In genomic region chr1:214372092-214372491, GRCh38 we compare ENCODE assay signal across 1 cellular context.
TF ChIP-seq lines count a peak whose summit lies in the region.

No MANE protein-coding gene starts in this region.

TF ChIP-seq in WTC11, 78 proteins besides CTCF, POLR2A, EP300 and RAD21 (continued from another document):
- TF ChIP-seq, protein P1, sequence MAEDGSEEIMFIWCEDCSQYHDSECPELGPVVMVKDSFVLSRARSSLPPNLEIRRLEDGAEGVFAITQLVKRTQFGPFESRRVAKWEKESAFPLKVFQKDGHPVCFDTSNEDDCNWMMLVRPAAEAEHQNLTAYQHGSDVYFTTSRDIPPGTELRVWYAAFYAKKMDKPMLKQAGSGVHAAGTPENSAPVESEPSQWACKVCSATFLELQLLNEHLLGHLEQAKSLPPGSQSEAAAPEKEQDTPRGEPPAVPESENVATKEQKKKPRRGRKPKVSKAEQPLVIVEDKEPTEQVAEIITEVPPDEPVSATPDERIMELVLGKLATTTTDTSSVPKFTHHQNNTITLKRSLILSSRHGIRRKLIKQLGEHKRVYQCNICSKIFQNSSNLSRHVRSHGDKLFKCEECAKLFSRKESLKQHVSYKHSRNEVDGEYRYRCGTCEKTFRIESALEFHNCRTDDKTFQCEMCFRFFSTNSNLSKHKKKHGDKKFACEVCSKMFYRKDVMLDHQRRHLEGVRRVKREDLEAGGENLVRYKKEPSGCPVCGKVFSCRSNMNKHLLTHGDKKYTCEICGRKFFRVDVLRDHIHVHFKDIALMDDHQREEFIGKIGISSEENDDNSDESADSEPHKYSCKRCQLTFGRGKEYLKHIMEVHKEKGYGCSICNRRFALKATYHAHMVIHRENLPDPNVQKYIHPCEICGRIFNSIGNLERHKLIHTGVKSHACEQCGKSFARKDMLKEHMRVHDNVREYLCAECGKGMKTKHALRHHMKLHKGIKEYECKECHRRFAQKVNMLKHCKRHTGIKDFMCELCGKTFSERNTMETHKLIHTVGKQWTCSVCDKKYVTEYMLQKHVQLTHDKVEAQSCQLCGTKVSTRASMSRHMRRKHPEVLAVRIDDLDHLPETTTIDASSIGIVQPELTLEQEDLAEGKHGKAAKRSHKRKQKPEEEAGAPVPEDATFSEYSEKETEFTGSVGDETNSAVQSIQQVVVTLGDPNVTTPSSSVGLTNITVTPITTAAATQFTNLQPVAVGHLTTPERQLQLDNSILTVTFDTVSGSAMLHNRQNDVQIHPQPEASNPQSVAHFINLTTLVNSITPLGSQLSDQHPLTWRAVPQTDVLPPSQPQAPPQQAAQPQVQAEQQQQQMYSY (CRISPR knock-in tag; IDR thresholded peaks at IDR 0.05): no peak
- TF ChIP-seq TEAD1 (CRISPR knock-in tag; IDR thresholded peaks at IDR 0.05) (no peak), FOXP1 (CRISPR knock-in tag; IDR thresholded peaks at IDR 0.05; ENCODE audit: borderline replicate concordance) (no peak), GABPB1 (CRISPR knock-in tag; IDR thresholded peaks at IDR 0.05) (no peak)
